In the genomic region with DNA sequence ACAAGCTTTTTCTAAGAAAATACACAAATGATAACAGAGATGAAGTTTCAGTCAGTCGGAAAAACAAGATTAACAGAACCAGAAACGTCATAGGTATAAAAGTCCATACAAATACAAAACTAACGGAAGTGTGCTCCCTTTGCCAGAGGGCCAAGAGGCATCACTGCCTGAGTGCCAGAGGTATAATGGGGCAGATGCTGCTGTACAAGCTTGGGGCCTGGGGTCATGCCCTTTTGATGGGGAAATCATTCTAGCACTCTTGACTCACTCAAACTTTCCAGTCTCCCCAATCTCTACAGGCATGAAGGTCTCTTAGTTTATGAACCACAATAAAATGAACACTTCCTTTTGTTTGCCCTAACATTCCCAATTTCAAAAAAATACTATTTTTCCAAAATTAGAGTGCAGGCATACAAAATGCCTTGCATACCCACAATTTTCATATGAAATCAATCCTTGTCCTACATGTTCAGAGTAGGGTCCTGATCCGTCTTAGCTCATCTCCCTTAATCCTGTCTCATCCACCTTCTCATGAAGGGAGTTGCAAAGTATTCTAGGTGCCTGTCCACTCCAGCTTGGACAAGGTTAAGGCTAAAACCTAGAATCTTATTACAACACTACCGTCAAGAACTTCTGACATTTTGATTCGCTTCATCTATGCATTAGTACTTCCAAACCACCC, we compare ENCODE assay signal across 1 cellular context.
TF ChIP-seq lines count a peak whose summit lies in the region.

No MANE protein-coding gene starts in this region.

TF ChIP-seq in endothelial cell of umbilical vein, 7 proteins besides CTCF, POLR2A, EP300 and RAD21:
- no peak for TF ChIP-seq POLR2AphosphoS5 (IDR thresholded peaks at IDR 0.05; ENCODE audit: insufficient read depth, low read depth, low read length)
TF ChIP-seq in endothelial cell of umbilical vein: peak in this region for 0.
